Comparison of ENCODE assay signal across 9 cellular contexts in genomic region chr1:37472281-37472680, GRCh38. TPM values are rescaled to one million over a fixed set of nuclear protein-coding genes. Genes with fewer than 3 reads are reported as not detected.
A peak's percentile ranks its signal among the peaks of the same experiment; 100 is the strongest.
DNase-seq lines count a peak whose midpoint lies in the region; ATAC-seq and TF ChIP-seq lines count a peak whose summit lies in the region.
"Had no signal": no experiment of that assay in that cellular context is flagged by ENCODE, and none has a peak within 500 bp of the region (broad histone marks: within the 10 kb centered on the region; RNA-seq: fewer than 3 reads in every experiment).

No MANE protein-coding gene starts in this region.

- H3K4me3 ChIP-seq in fibroblast of lung (replicated peaks in 1 of 4; ENCODE audit: control extremely low read depth in 1 of 4, insufficient read depth in 1 of 4, low read depth in 3 of 4, low read length in 4 of 4) = no peak overlapping the region
- peak overlapping the region; percentile 93 for H3K4me3 ChIP-seq in retinal pigment epithelial cell (ENCODE audit: low read length)

- intact Hi-C loops in Calu3 (cut with micrococcal nuclease; ENCODE audit: unreplicated experiment) = no loop called here

- peaks cover 32% of the 10 kb centered on the region for H3K4me1 Mint-ChIP-seq in Calu3 (ENCODE audit: low read depth, unreplicated experiment)
- peaks cover 40% of the 10 kb centered on the region for H3K4me1 Mint-ChIP-seq in T-helper 17 cell

- H3K9me3 ChIP-seq in T-helper 17 cell (ENCODE audit: control insufficient read depth, low read length, poor library complexity, severe bottlenecking) (no peaks in the 10 kb centered on the region), fibroblast of lung (ENCODE audit: control insufficient read depth, insufficient read depth, low read depth, low read length) (no peaks in the 10 kb centered on the region)

- DNase-seq in Calu3 (no peak), T-helper 17 cell (no peak), fibroblast of lung (ENCODE audit: low read depth in 2 of 2) (no peak), retinal pigment epithelial cell (ENCODE audit: low read depth) (no peak), midbrain (lab: John Stamatoyannopoulos, UW) (no peak), G401 (ENCODE audit: low spot score) (no peak), NCI-H146 (lab: John Stamatoyannopoulos, UW) (no peak)
- DNase-seq: NCI-H1436 treated with DMSO at 0.1 percent for 48 hours had no signal

- peak overlapping the region; percentile 91 for H3K27ac ChIP-seq in fibroblast of lung (ENCODE audit: insufficient read depth, low read length)

- in situ Hi-C loops in G401 (cut with HindIII; ENCODE audit: low sequenced_read_pairs) = no loop called here

- ATAC-seq in T-helper 17 cell (no peak), HG03439 (IDR thresholded peaks at IDR 0.05; ENCODE audit: unreplicated experiment) (no peak)

- H3K4me1 ChIP-seq in fibroblast of lung (ENCODE audit: control insufficient read depth, extremely low read depth, insufficient read depth, low read length) = peaks cover 35% of the 10 kb centered on the region

- no TSS peak for BruUV-seq in Calu3 (replicated peaks; lab: Mats Ljungman, UMichigan)

- H3K4me2 ChIP-seq in fibroblast of lung (ENCODE audit: extremely low read depth, insufficient read depth, low read length) = peak overlapping the region; percentile 89

- CTCF ChIA-PET in Calu3 (lab: Charles Lee) = interaction anchor here (0.6 to 5.3 kb wide), 3 partner anchors 14 to 535 kb away, joined by 3 to 36 read pairs (median 5); no protein-coding TSS in a partner anchor

- H3K4me3 Mint-ChIP-seq in Calu3 (ENCODE audit: low read depth, unreplicated experiment) = peak overlapping the region; percentile 90
- no peak overlapping the region for H3K4me3 Mint-ChIP-seq in T-helper 17 cell

- peak overlapping the region; percentile 99 for H3K27ac Mint-ChIP-seq in Calu3 (ENCODE audit: unreplicated experiment)
- H3K27ac Mint-ChIP-seq in T-helper 17 cell = peak overlapping the region; percentile 99

- peaks cover 83% of the 10 kb centered on the region for H3K36me3 Mint-ChIP-seq in Calu3 (ENCODE audit: insufficient read depth, unreplicated experiment)
- H3K36me3 Mint-ChIP-seq in T-helper 17 cell (ENCODE audit: low read depth) = peaks cover 7% of the 10 kb centered on the region

- no peaks in the 10 kb centered on the region for H3K27me3 Mint-ChIP-seq in Calu3 (ENCODE audit: unreplicated experiment)
- no peaks in the 10 kb centered on the region for H3K27me3 Mint-ChIP-seq in T-helper 17 cell

- H2AFZ ChIP-seq in fibroblast of lung (ENCODE audit: low read length) = no peak overlapping the region

- H3K27me3 ChIP-seq in fibroblast of lung (ENCODE audit: control insufficient read depth, insufficient read depth, low read length) = no peaks in the 10 kb centered on the region

- peaks cover 26% of the 10 kb centered on the region for H3K79me2 ChIP-seq in fibroblast of lung (ENCODE audit: control insufficient read depth, insufficient read depth, low read length)

- peaks cover 4% of the 10 kb centered on the region for H3K36me3 ChIP-seq in fibroblast of lung (ENCODE audit: control insufficient read depth, insufficient read depth, low read length)

- H3K9me3 Mint-ChIP-seq in Calu3 (ENCODE audit: low read depth, unreplicated experiment) = no peaks in the 10 kb centered on the region

- no peak for TF ChIP-seq CTCF in Calu3 (IDR thresholded peaks at IDR 0.05; ENCODE audit: unreplicated experiment)
- TF ChIP-seq CTCF in fibroblast of lung (conservative IDR thresholded peaks at IDR 0.05 in 1 of 2, IDR thresholded peaks at IDR 0.05 in 1 of 2; ENCODE audit: low read depth in 1 of 2, low read length in 2 of 2) = no peak
- TF ChIP-seq CTCF in retinal pigment epithelial cell (conservative IDR thresholded peaks at IDR 0.05; ENCODE audit: low read depth, low read length) = no peak

- H3K9ac ChIP-seq in fibroblast of lung (ENCODE audit: insufficient read depth, low read length) = no peak overlapping the region

- no peaks in the 10 kb centered on the region for H4K20me1 ChIP-seq in fibroblast of lung (ENCODE audit: control insufficient read depth, extremely low read depth, insufficient read depth, low read length)

RNA-seq across cellular contexts. Expression of gene ZC3H12A, which starts 2.1 kb away (rescaled TPM):
- total RNA-seq in Calu3 (2022) = 64.4 and 94.1 TPM in 2 replicates
- total RNA-seq in T-helper 17 cell = 100 to 1,000 TPM; 166 to 170 TPM
- total RNA-seq in fibroblast of lung = 6.7 and 7.8 TPM in 2 replicates
- polyA plus RNA-seq in fibroblast of lung = 4.8 and 4.9 TPM in 2 replicates
- 3.8 and 4.4 TPM in 2 replicates for polyA plus RNA-seq in fibroblast of lung (2012)
- 4.2 and 17.8 TPM in 2 replicates for polyA minus RNA-seq in fibroblast of lung (ENCODE audit: low replicate concordance)
- 2.6 and 3.3 TPM in 2 replicates for total RNA-seq in G401 (2014; rRNA removed; shearing (Covaris generic))

RNA-seq across cellular contexts. Expression of gene MEAF6, which starts 42.3 kb away (rescaled TPM):
- total RNA-seq in Calu3 (2022) (60.1 and 70.8 TPM in 2 replicates), T-helper 17 cell (10 to 100 TPM; 54.7 to 58.0 TPM), fibroblast of lung (47.5 and 56.0 TPM in 2 replicates)
- polyA plus RNA-seq in fibroblast of lung = 49.4 and 76.4 TPM in 2 replicates
- 41.8 and 54.4 TPM in 2 replicates for polyA plus RNA-seq in fibroblast of lung (2012)
- 7.5 and 8.1 TPM in 2 replicates for polyA minus RNA-seq in fibroblast of lung (ENCODE audit: low replicate concordance)
- 44.4 and 62.8 TPM in 2 replicates for total RNA-seq in G401 (2014; rRNA removed; shearing (Covaris generic))
